Comparison of ENCODE assay signal across 22 cellular contexts in the genomic region with DNA sequence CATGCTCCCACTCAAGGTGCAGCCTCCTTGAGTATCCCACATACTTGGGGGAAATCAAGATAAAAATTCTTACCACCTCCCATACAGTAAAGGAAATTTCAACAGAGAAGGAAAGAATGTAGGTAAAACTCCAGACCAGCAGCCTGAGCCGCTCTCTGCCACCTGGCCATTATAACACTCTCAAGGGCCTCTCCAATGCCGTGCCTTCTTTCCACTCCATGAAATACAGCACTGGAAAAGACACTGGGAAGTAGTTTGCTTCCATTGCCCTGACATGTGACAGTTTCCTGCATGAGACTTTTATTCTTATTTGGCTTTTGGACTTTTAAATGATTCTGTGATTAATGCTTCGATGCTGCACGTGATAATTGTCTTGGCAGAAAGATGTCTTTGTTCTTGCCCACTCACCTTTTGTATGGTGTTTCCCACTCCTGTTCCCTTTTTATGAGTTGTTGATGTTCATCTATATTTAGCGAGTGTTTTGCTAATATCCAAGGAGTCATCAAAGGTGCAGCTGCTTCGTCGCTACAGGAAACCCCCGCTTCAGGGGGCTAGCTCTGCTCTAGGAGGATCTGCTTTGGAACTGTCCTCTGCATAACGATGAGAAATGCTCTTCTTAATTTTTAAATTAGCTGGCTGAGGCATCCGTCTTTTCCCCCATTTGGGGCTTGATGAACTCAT.
DNase-seq lines count a peak whose midpoint lies in the region; ATAC-seq and TF ChIP-seq lines count a peak whose summit lies in the region.
"Had no signal": no experiment of that assay in that cellular context is flagged by ENCODE, and none has a peak within 500 bp of the region (broad histone marks: within the 10 kb centered on the region; RNA-seq: fewer than 3 reads in every experiment).

No MANE protein-coding gene starts in this region.

- DNase-seq in left ventricle myocardium inferior (no peak), Right ventricle myocardium superior (no peak), dermis blood vessel endothelial cell (peak; percentile 84), lung (ENCODE audit: low spot score) (no peak), DMS153 treated with DMSO at 0.1 percent for 48 hours (lab: John Stamatoyannopoulos, UW; ENCODE audit: unreplicated experiment) (no peak), NCI-H526 (lab: John Stamatoyannopoulos, UW) (no peak), NCI-H345 (lab: John Stamatoyannopoulos, UW) (no peak)
- DNase-seq in effector memory CD8-positive, alpha-beta T cell: no peak
- DNase-seq: activated CD4-positive, alpha-beta T cell treated with anti-CD3 and anti-CD28 coated beads, Interleukin-2, amount 10 ng/mL, durations not matched to agents 24 days and 14 days; activated CD8-positive, alpha-beta memory T cell treated with anti-CD3 and anti-CD28 coated beads, Interleukin-2, amount 50 U/mL, for 4 hours; C1 segment of cervical spinal cord; dorsolateral prefrontal cortex; GF-D8; naive B cell; NCI-H146; NCI-H446; SHP77 treated with DMSO at 0.1 percent for 48 hours had no signal

- H3K36me3 Mint-ChIP-seq in effector memory CD8-positive, alpha-beta T cell (ENCODE audit: insufficient read depth): no peaks in the 10 kb centered on the region
- H3K36me3 Mint-ChIP-seq: memory B cell had no signal

- peak overlapping the region; percentile 77 for H3K27ac ChIP-seq in left ventricle myocardium inferior (replicated peaks)
- peak overlapping the region; percentile 45 to 57 for H3K27ac ChIP-seq in lung (ENCODE audit: low read depth in 1 of 2, low read length in 1 of 2)
- H3K27ac ChIP-seq: cardiac muscle cell had no signal

- H3K27me3 ChIP-seq in left ventricle myocardium inferior (ENCODE audit: low read depth) (no peaks in the 10 kb centered on the region), lung (ENCODE audit: control insufficient read depth, insufficient read depth) (no peaks in the 10 kb centered on the region)
- H3K27me3 ChIP-seq: cardiac muscle cell, dorsolateral prefrontal cortex, esophagus muscularis mucosa had no signal

- H3K4me1 ChIP-seq in left ventricle myocardium inferior: peaks cover 25% of the 10 kb centered on the region
- peaks cover 1 to 6% of the 10 kb centered on the region in 2 donors for H3K4me1 ChIP-seq in lung (ENCODE audit: control insufficient read depth in 2 of 2, insufficient read depth in 2 of 2, low read length in 2 of 2)

- H3K4me3 Mint-ChIP-seq in effector memory CD8-positive, alpha-beta T cell: no peak overlapping the region
- H3K4me3 Mint-ChIP-seq: activated CD4-positive, alpha-beta T cell treated with anti-CD3 and anti-CD28 coated beads, Interleukin-2, amount 10 ng/mL, durations not matched to agents 24 days and 14 days; memory B cell had no signal

- peak overlapping the region; percentile 17 for H3K4me3 ChIP-seq in left ventricle myocardium inferior
- no peak overlapping the region for H3K4me3 ChIP-seq in lung
- H3K4me3 ChIP-seq: cardiac muscle cell, dorsolateral prefrontal cortex, esophagus muscularis mucosa, GM12878 had no signal

- H3K9me3 Mint-ChIP-seq in effector memory CD8-positive, alpha-beta T cell: peaks cover 0 to 4% of the 10 kb centered on the region in 2 donors
- H3K9me3 Mint-ChIP-seq: activated CD4-positive, alpha-beta T cell treated with anti-CD3 and anti-CD28 coated beads, Interleukin-2, amount 10 ng/mL, durations not matched to agents 24 days and 14 days had no signal

- 66 to 82% methylated on average over 10 of the region's 10 CpGs for WGBS in lung, 2 donors

- H3K9me3 ChIP-seq in left ventricle myocardium inferior (replicated peaks) (peaks cover 13% of the 10 kb centered on the region), lung (ENCODE audit: control insufficient read depth in 2 of 2, insufficient read depth in 1 of 2, low read length in 1 of 2) (peaks cover 0 to 3% of the 10 kb centered on the region in 2 donors)

- ATAC-seq in Right ventricle myocardium superior (ENCODE audit: poor library complexity) (no peak), lung (ENCODE audit: insufficient read depth, low FRiP score) (peak; percentile 19)
- no peak for ATAC-seq in effector memory CD8-positive, alpha-beta T cell (replicated peaks)
- ATAC-seq: GM12878 had no signal

- H3K36me3 ChIP-seq in left ventricle myocardium inferior (no peaks in the 10 kb centered on the region), lung (ENCODE audit: control insufficient read depth in 2 of 2, insufficient read depth in 2 of 2, low read length in 2 of 2) (no peaks in the 10 kb centered on the region)
- H3K36me3 ChIP-seq: cardiac muscle cell, esophagus muscularis mucosa had no signal

- no peak overlapping the region for H3K27ac Mint-ChIP-seq in effector memory CD8-positive, alpha-beta T cell
- H3K27ac Mint-ChIP-seq: activated CD4-positive, alpha-beta T cell treated with anti-CD3 and anti-CD28 coated beads, Interleukin-2, amount 10 ng/mL, durations not matched to agents 24 days and 14 days; memory B cell; naive B cell; progenitor cell of endocrine pancreas had no signal

- H3K4me1 Mint-ChIP-seq in effector memory CD8-positive, alpha-beta T cell (ENCODE audit: low read depth in 2 of 2): no peaks in the 10 kb centered on the region
- H3K4me1 Mint-ChIP-seq: activated CD4-positive, alpha-beta T cell treated with anti-CD3 and anti-CD28 coated beads, Interleukin-2, amount 10 ng/mL, durations not matched to agents 24 days and 14 days; memory B cell had no signal

- intact Hi-C loops in left ventricle myocardium inferior (cut with micrococcal nuclease): no loop called here
- intact Hi-C loops in Right ventricle myocardium superior (cut with DNase I): no loop called here

- no peak for TF ChIP-seq CTCF in left ventricle myocardium inferior (IDR thresholded peaks at IDR 0.05; ENCODE audit: borderline replicate concordance)
- no peak for TF ChIP-seq CTCF in lung (IDR thresholded peaks at IDR 0.05; ENCODE audit: control extremely low read depth, extremely low read depth)

- peaks cover 5 to 10% of the 10 kb centered on the region in 2 donors for H3K27me3 Mint-ChIP-seq in effector memory CD8-positive, alpha-beta T cell
- H3K27me3 Mint-ChIP-seq: activated CD4-positive, alpha-beta T cell treated with anti-CD3 and anti-CD28 coated beads, Interleukin-2, amount 10 ng/mL, durations not matched to agents 24 days and 14 days; naive B cell had no signal
